Comparison of ENCODE assay signal across 15 cellular contexts in the genomic region with DNA sequence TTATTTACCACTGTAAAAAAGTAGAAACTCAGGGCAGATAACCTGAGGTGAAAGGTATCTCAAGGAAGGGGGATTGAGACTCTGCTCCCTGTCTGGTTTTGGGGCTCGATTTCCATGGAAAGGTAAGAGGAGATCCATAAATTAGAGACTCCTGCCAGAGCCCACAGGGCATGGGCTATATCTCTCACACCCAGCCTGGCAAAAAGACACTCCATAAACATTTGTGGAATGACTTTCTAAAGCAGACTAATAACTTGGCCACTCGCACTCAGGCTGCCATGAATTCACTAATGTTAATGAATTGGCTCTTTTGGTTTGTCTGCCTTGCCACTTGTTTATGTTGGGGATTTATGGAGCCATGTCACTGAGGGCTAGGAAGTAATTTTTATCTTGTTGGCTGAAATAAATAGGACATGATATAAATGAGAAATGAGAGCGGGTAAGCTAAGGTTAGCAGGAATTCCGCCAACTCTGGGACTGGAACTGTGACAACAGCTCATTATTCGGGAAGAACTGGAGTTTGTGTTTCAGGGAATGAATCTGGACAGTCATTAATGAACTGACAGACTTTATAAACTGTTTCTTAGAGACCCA. TPM values are rescaled to one million over a fixed set of nuclear protein-coding genes. Genes with fewer than 3 reads are reported as not detected.
DNase-seq lines count a peak whose midpoint lies in the region; ATAC-seq and TF ChIP-seq lines count a peak whose summit lies in the region.
"Had no signal": no experiment of that assay in that cellular context is flagged by ENCODE, and none has a peak within 500 bp of the region (broad histone marks: within the 10 kb centered on the region; RNA-seq: fewer than 3 reads in every experiment).

No MANE protein-coding gene starts in this region.

- H3K27ac ChIP-seq in IMR-90 (ENCODE audit: insufficient read depth, low read length) (peak overlapping the region; percentile 56; the same call in 1 of the 2 replicates), tibial artery (no peak overlapping the region)

- peaks cover 5 to 35% of the 10 kb centered on the region in 2 experiments; a peak in 3 of 4 replicates for H3K79me1 ChIP-seq in IMR-90 (ENCODE audit: low read depth in 1 of 2, low read length in 2 of 2)

- peak overlapping the region; percentile 56; the same call in 2 of the 3 replicates for H2BK15ac ChIP-seq in IMR-90 (ENCODE audit: low read depth, low read length)

- BruUV-seq in IMR-90 (replicated peaks; lab: Mats Ljungman, UMichigan): no TSS peak

- TF ChIP-seq CTCF in IMR-90 (conservative IDR thresholded peaks at IDR 0.05; ENCODE audit: low read depth, low read length) (no peak), tibial artery (IDR thresholded peaks at IDR 0.05) (no peak)

- H3K9me1 ChIP-seq in IMR-90 (ENCODE audit: insufficient read depth, low read length): peaks cover 6% of the 10 kb centered on the region

- H3K4me1 ChIP-seq in IMR-90 (ENCODE audit: control insufficient read depth, insufficient read depth, low read length) (peaks cover 15% of the 10 kb centered on the region), tibial artery (peaks cover 0 to 2% (median 0%) of the 10 kb centered on the region in 4 donors)

- in situ Hi-C loops in IMR-90 (cut with MboI; ENCODE audit: low sequenced_read_pairs): loop anchor here (25.0 kb wide), 3 partner anchors 689 to 1439 kb away; no protein-coding TSS in a partner anchor

- H2AK5ac ChIP-seq in IMR-90 (ENCODE audit: low read depth, low read length): peak overlapping the region; percentile 17

- peak overlapping the region; percentile 17 for H2AK9ac ChIP-seq in IMR-90 (replicated peaks; ENCODE audit: low read depth, low read length, poor library complexity)

- POLR2A ChIA-PET in IMR-90 (lab: Charles Lee; ENCODE audit: unreplicated experiment): interaction anchor here (0.5 kb wide), 1 partner anchor 49 kb away, joined by 9 read pairs; no protein-coding TSS in a partner anchor

- TF ChIP-seq RAD21 in IMR-90 (IDR thresholded peaks at IDR 0.05; ENCODE audit: low read length): no peak

- peak overlapping the region; percentile 79 for H3K4ac ChIP-seq in IMR-90 (ENCODE audit: low read depth, low read length)

- peak overlapping the region; percentile 65 for H3K18ac ChIP-seq in IMR-90 (ENCODE audit: low read depth, low read length)

- H3K9me3 ChIP-seq in IMR-90 (ENCODE audit: control insufficient read depth, insufficient read depth, low read length) (no peaks in the 10 kb centered on the region), tibial artery (no peaks in the 10 kb centered on the region)

- ATAC-seq in IMR-90 (ENCODE audit: low read depth): no peak

- peak overlapping the region; percentile 90 for H3K14ac ChIP-seq in IMR-90 (replicated peaks; ENCODE audit: low read depth, low read length)

- peak overlapping the region; percentile 20; the same call in 1 of the 2 replicates for H3K56ac ChIP-seq in IMR-90 (ENCODE audit: extremely low read depth, insufficient read depth, low read length)

- peak overlapping the region; percentile 84 for H2BK120ac ChIP-seq in IMR-90 (ENCODE audit: low read depth, low read length)

- H3K36me3 ChIP-seq in IMR-90 (ENCODE audit: control insufficient read depth, insufficient read depth, low read length) (peaks cover 11% of the 10 kb centered on the region), tibial artery (peaks cover 5 to 43% (median 28%) of the 10 kb centered on the region in 3 donors)

- dilution Hi-C loops in IMR-90 (cut with HindIII; ENCODE audit: low sequenced_read_pairs, unreplicated experiment): no loop called here

- no peaks in the 10 kb centered on the region for H4K20me1 ChIP-seq in IMR-90 (ENCODE audit: insufficient read depth, low read length)

- H2BK5ac ChIP-seq in IMR-90 (ENCODE audit: low read depth, low read length, poor library complexity, severe bottlenecking): peak overlapping the region; percentile 99

- peak overlapping the region; percentile 64 for H4K5ac ChIP-seq in IMR-90 (ENCODE audit: low read depth, low read length)

- DNase-seq in IMR-90: no peak
- peak; percentile 59 for DNase-seq in NCI-H446 treated with DMSO at 0.1 percent for 48 hours (lab: John Stamatoyannopoulos, UW)
- DNase-seq in globus pallidus (ENCODE audit: low spot score): peak; percentile 43
- peak; percentile 64 for DNase-seq in pons (ENCODE audit: low spot score)
- DNase-seq in tibial artery: no peak
- DNase-seq in LoVo (ENCODE audit: low spot score): no peak
- DNase-seq in NCI-H82 treated with DMSO at 0.1 percent for 48 hours (lab: John Stamatoyannopoulos, UW; ENCODE audit: unreplicated experiment): no peak
- DNase-seq: CD4-positive, CD25-positive, alpha-beta regulatory T cell; DMS53; HFFc6; Kasumi-1; MV-4-11; NCI-H1417; NCI-H187 treated with DMSO at 0.1 percent for 48 hours; NCI-H748 treated with DMSO at 0.1 percent for 48 hours had no signal

- no peak overlapping the region for H2AFZ ChIP-seq in IMR-90 (replicated peaks; ENCODE audit: low read length, poor library complexity)

- WGBS in IMR-90 (ENCODE audit: extremely low coverage in 2 of 2, insufficient read length in 1 of 2), 2 experiments: 44% methylated on average over 2 of the region's 5 CpGs; no CpG with 5 or more reads in 1 of the 2 experiments

- peak overlapping the region; percentile 54; the same call in 1 of the 2 replicates for H3K23ac ChIP-seq in IMR-90 (ENCODE audit: low read depth, low read length)

- no peak overlapping the region for H3K4me2 ChIP-seq in IMR-90 (ENCODE audit: low read depth, low read length)

- CTCF ChIA-PET in IMR-90 (lab: Yijun Ruan, JAX): no interaction called here

- peak overlapping the region; percentile 42 to 64; a peak in 3 of 4 replicates for H4K8ac ChIP-seq in IMR-90 (ENCODE audit: low read depth in 2 of 2, low read length in 2 of 2)

- no peak overlapping the region for H3K9ac ChIP-seq in IMR-90 (ENCODE audit: low read depth, low read length)

- H3K27me3 ChIP-seq in IMR-90 (ENCODE audit: control insufficient read depth, insufficient read depth, low read length) (no peaks in the 10 kb centered on the region), tibial artery (no peaks in the 10 kb centered on the region)

- TF ChIP-seq POLR2A in IMR-90 (IDR thresholded peaks at IDR 0.05; ENCODE audit: low read depth, low read length): no peak

- H3K4me3 ChIP-seq in IMR-90 (ENCODE audit: insufficient read depth, low read depth, low read length) (no peak overlapping the region), tibial artery (no peak overlapping the region)

- intact Hi-C loops in IMR-90 (cut with micrococcal nuclease) (loop anchor here (5.0 kb wide), 1 partner anchor 114 kb away; no protein-coding TSS in a partner anchor), tibial artery (cut with DNase I; ENCODE audit: low total_unique reads) (no loop called here)

- H4K91ac ChIP-seq in IMR-90 (ENCODE audit: insufficient read depth, low read depth, low read length): peak overlapping the region; percentile 86

- H2BK20ac ChIP-seq in IMR-90 (ENCODE audit: low read depth, low read length): peak overlapping the region; percentile 31

TF ChIP-seq in IMR-90, 13 proteins besides CTCF, POLR2A, EP300 and RAD21:
- no peak for TF ChIP-seq BHLHE40 (IDR thresholded peaks at IDR 0.05; ENCODE audit: low read depth, low read length)
- TF ChIP-seq RFX5 (IDR thresholded peaks at IDR 0.05; ENCODE audit: low read depth, low read length): no peak
- no peak for TF ChIP-seq CEBPB (IDR thresholded peaks at IDR 0.05; ENCODE audit: low read depth, low read length)
- TF ChIP-seq FOS (IDR thresholded peaks at IDR 0.05; ENCODE audit: low read depth, low read length): no peak
- no peak for TF ChIP-seq RCOR1 (IDR thresholded peaks at IDR 0.05; ENCODE audit: insufficient replicate concordance, low read length)
- no peak for TF ChIP-seq MXI1 (IDR thresholded peaks at IDR 0.05; ENCODE audit: borderline replicate concordance, low read depth, low read length)
- TF ChIP-seq, protein P1, sequence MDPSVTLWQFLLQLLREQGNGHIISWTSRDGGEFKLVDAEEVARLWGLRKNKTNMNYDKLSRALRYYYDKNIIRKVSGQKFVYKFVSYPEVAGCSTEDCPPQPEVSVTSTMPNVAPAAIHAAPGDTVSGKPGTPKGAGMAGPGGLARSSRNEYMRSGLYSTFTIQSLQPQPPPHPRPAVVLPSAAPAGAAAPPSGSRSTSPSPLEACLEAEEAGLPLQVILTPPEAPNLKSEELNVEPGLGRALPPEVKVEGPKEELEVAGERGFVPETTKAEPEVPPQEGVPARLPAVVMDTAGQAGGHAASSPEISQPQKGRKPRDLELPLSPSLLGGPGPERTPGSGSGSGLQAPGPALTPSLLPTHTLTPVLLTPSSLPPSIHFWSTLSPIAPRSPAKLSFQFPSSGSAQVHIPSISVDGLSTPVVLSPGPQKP (IDR thresholded peaks at IDR 0.05; ENCODE audit: borderline replicate concordance, low read depth, low read length): no peak
- TF ChIP-seq CHD1 (IDR thresholded peaks at IDR 0.05; ENCODE audit: low read depth, low read length): no peak
- TF ChIP-seq MAFK (IDR thresholded peaks at IDR 0.05; ENCODE audit: low read depth, low read length): no peak

RNA-seq across cellular contexts. Expression of a gene that starts 55.2 kb away (rescaled TPM):
- 36.4 and 41.4 TPM in 2 replicates for total RNA-seq in IMR-90 (2012; rRNA removed)
- 36.5 and 39.6 TPM in 2 replicates for polyA plus RNA-seq in IMR-90 (2012; rRNA removed)
- polyA plus RNA-seq in IMR-90 (2012; cell fraction: cytosol; rRNA removed): 6.8 and 22.8 TPM in 2 replicates
- 24.8 and 75.9 TPM in 2 replicates for polyA plus RNA-seq in IMR-90 (2012; cell fraction: nucleus; rRNA removed; ENCODE audit: low replicate concordance)

RNA-seq across cellular contexts. Expression of a gene that starts 55.4 kb away (rescaled TPM):
- 19.9 and 23.3 TPM in 2 replicates for total RNA-seq in IMR-90 (2012; rRNA removed)
- polyA plus RNA-seq in IMR-90 (2012; rRNA removed): 8.6 and 11.2 TPM in 2 replicates
- 2.2 and 2.6 TPM in 2 replicates for polyA plus RNA-seq in IMR-90 (2012; cell fraction: cytosol; rRNA removed)
- 2.3 and 7.9 TPM in 2 replicates for polyA plus RNA-seq in IMR-90 (2012; cell fraction: nucleus; rRNA removed; ENCODE audit: low replicate concordance)

Comparison
In these comparisons a context has a peak if more than half of its experiments do, and no peak if none do; other contexts are left out.
1. DNase-seq: peak in NCI-H446 treated with DMSO at 0.1 percent for 48 hours (single experiment), globus pallidus (single experiment) and pons (single experiment); none in IMR-90 (single experiment), tibial artery (0 of 2), LoVo (single experiment) and NCI-H82 treated with DMSO at 0.1 percent for 48 hours (single experiment).